8 cellular contexts compared by ENCODE assay signal in the genomic region with DNA sequence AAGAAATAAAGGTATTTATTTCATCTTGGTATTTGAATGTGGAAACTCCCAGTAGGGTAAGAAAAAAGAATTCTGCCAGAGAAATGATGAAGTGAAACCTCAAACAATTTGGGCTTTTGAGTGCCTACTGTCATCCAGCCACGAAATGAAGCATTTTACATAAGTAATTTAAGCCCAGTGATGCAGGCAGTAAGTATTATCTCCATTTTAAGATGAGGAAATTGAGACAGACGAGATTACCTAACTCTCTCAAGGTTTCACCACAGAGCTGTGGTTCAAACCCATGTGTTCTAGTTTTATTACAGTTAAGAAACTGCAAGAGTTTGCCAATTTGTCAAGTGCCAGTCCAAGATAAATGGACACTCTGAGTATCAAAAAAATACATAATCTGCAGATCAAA. TPM values are rescaled to one million over a fixed set of nuclear protein-coding genes. Genes with fewer than 3 reads are reported as not detected.
DNase-seq lines count a peak whose midpoint lies in the region; ATAC-seq lines count a peak whose summit lies in the region.
"Not testable (repeated sequence)": the region's sequence is repeated elsewhere in the genome, so short reads cannot be mapped to it uniquely, and the experiment has no call there.

No MANE protein-coding gene starts in this region.

- CTCF ChIA-PET in activated CD4-positive, alpha-beta T cell treated with anti-CD3 and anti-CD28 coated beads for 36 hours (lab: Charles Lee), result not testable (repeated sequence)

- not testable (repeated sequence) for H3K9me3 Mint-ChIP-seq in CD4-positive, CD25-positive, alpha-beta regulatory T cell; activated CD4-positive, alpha-beta T cell treated with anti-CD3 and anti-CD28 coated beads for 36 hours (ENCODE audit: low read depth); activated naive CD8-positive, alpha-beta T cell treated with anti-CD3 and anti-CD28 coated beads, Interleukin-2, amount 50 U/mL, for 24 hours; naive thymus-derived CD8-positive, alpha-beta T cell; stimulated activated effector memory CD8-positive, alpha-beta T cell treated with anti-CD3 and anti-CD28 coated beads, Interleukin-12 subunit alpha, Interleukin-12 subunit beta, amount 100 ng/mL, for 72 hours

- H3K9me3 ChIP-seq in CD4-positive, CD25-positive, alpha-beta regulatory T cell (ENCODE audit: control insufficient read depth in 2 of 2, low read length in 2 of 2); Karpas-422 (ENCODE audit: low read length): not testable (repeated sequence)

- H3K79me2 ChIP-seq in Karpas-422 (ENCODE audit: low read length), result not testable (repeated sequence)

- ATAC-seq in CD4-positive, CD25-positive, alpha-beta regulatory T cell (ENCODE audit: low read depth in 2 of 2), result peak; percentile 55
- ATAC-seq in GM19035 (IDR thresholded peaks at IDR 0.05; ENCODE audit: unreplicated experiment), result peak; percentile 45
- ATAC-seq in activated CD4-positive, alpha-beta T cell treated with anti-CD3 and anti-CD28 coated beads for 36 hours, result peak; percentile 47
- peak; percentile 43 for ATAC-seq in activated naive CD8-positive, alpha-beta T cell treated with anti-CD3 and anti-CD28 coated beads, Interleukin-2, amount 50 U/mL, for 24 hours
- peak; percentile 39 for ATAC-seq in left lobe of liver
- peak; percentile 39 to 42 for ATAC-seq in naive thymus-derived CD8-positive, alpha-beta T cell
- ATAC-seq in stimulated activated effector memory CD8-positive, alpha-beta T cell treated with anti-CD3 and anti-CD28 coated beads, Interleukin-12 subunit alpha, Interleukin-12 subunit beta, amount 100 ng/mL, for 72 hours, result peak; percentile 67

- H3K27me3 ChIP-seq in CD4-positive, CD25-positive, alpha-beta regulatory T cell (ENCODE audit: control insufficient read depth, insufficient read depth, low read length); Karpas-422 (ENCODE audit: low read length): not testable (repeated sequence)

- H2AFZ ChIP-seq in Karpas-422 (ENCODE audit: low read length), result not testable (repeated sequence)

- not testable (repeated sequence) for H3K9ac ChIP-seq in Karpas-422 (ENCODE audit: low read length)

- H3K4me3 ChIP-seq in CD4-positive, CD25-positive, alpha-beta regulatory T cell (ENCODE audit: low read depth, low read length); Karpas-422 (ENCODE audit: low read length): not testable (repeated sequence)

- not testable (repeated sequence) for H3K27ac Mint-ChIP-seq in CD4-positive, CD25-positive, alpha-beta regulatory T cell; activated CD4-positive, alpha-beta T cell treated with anti-CD3 and anti-CD28 coated beads for 36 hours; activated naive CD8-positive, alpha-beta T cell treated with anti-CD3 and anti-CD28 coated beads, Interleukin-2, amount 50 U/mL, for 24 hours; naive thymus-derived CD8-positive, alpha-beta T cell; stimulated activated effector memory CD8-positive, alpha-beta T cell treated with anti-CD3 and anti-CD28 coated beads, Interleukin-12 subunit alpha, Interleukin-12 subunit beta, amount 100 ng/mL, for 72 hours

- H3K4me1 Mint-ChIP-seq in CD4-positive, CD25-positive, alpha-beta regulatory T cell; activated CD4-positive, alpha-beta T cell treated with anti-CD3 and anti-CD28 coated beads for 36 hours; activated naive CD8-positive, alpha-beta T cell treated with anti-CD3 and anti-CD28 coated beads, Interleukin-2, amount 50 U/mL, for 24 hours; naive thymus-derived CD8-positive, alpha-beta T cell; stimulated activated effector memory CD8-positive, alpha-beta T cell treated with anti-CD3 and anti-CD28 coated beads, Interleukin-12 subunit alpha, Interleukin-12 subunit beta, amount 100 ng/mL, for 72 hours: not testable (repeated sequence)

- not testable (repeated sequence) for H3K4me3 Mint-ChIP-seq in CD4-positive, CD25-positive, alpha-beta regulatory T cell; activated CD4-positive, alpha-beta T cell treated with anti-CD3 and anti-CD28 coated beads for 36 hours; activated naive CD8-positive, alpha-beta T cell treated with anti-CD3 and anti-CD28 coated beads, Interleukin-2, amount 50 U/mL, for 24 hours; naive thymus-derived CD8-positive, alpha-beta T cell; stimulated activated effector memory CD8-positive, alpha-beta T cell treated with anti-CD3 and anti-CD28 coated beads, Interleukin-12 subunit alpha, Interleukin-12 subunit beta, amount 100 ng/mL, for 72 hours

- intact Hi-C loops in activated CD4-positive, alpha-beta T cell treated with anti-CD3 and anti-CD28 coated beads for 36 hours (cut with DNase I, micrococcal nuclease), result not testable (repeated sequence)

- H3K27ac ChIP-seq in CD4-positive, CD25-positive, alpha-beta regulatory T cell (ENCODE audit: insufficient read depth, low read length, poor library complexity, severe bottlenecking), result not testable (repeated sequence)
- peak overlapping the region; percentile 73 for H3K27ac ChIP-seq in Karpas-422 (ENCODE audit: low read length)

- H3K4me2 ChIP-seq in Karpas-422 (ENCODE audit: low read depth, low read length, poor library complexity, severe bottlenecking), result peak overlapping the region; percentile 45

- not testable (repeated sequence) for H3K27me3 Mint-ChIP-seq in CD4-positive, CD25-positive, alpha-beta regulatory T cell; activated CD4-positive, alpha-beta T cell treated with anti-CD3 and anti-CD28 coated beads for 36 hours; activated naive CD8-positive, alpha-beta T cell treated with anti-CD3 and anti-CD28 coated beads, Interleukin-2, amount 50 U/mL, for 24 hours; naive thymus-derived CD8-positive, alpha-beta T cell

- H3K36me3 Mint-ChIP-seq in CD4-positive, CD25-positive, alpha-beta regulatory T cell; activated CD4-positive, alpha-beta T cell treated with anti-CD3 and anti-CD28 coated beads for 36 hours (ENCODE audit: low read depth); activated naive CD8-positive, alpha-beta T cell treated with anti-CD3 and anti-CD28 coated beads, Interleukin-2, amount 50 U/mL, for 24 hours (ENCODE audit: low read depth); naive thymus-derived CD8-positive, alpha-beta T cell; stimulated activated effector memory CD8-positive, alpha-beta T cell treated with anti-CD3 and anti-CD28 coated beads, Interleukin-12 subunit alpha, Interleukin-12 subunit beta, amount 100 ng/mL, for 72 hours: not testable (repeated sequence)

- not testable (repeated sequence) for H3K9me2 ChIP-seq in Karpas-422 (replicated peaks; ENCODE audit: insufficient read depth, low read length)

- H3K4me1 ChIP-seq in CD4-positive, CD25-positive, alpha-beta regulatory T cell (ENCODE audit: control insufficient read depth, insufficient read depth, low read length, poor library complexity, severe bottlenecking); Karpas-422 (ENCODE audit: low read length): not testable (repeated sequence)

- H3K36me3 ChIP-seq in CD4-positive, CD25-positive, alpha-beta regulatory T cell (ENCODE audit: control insufficient read depth, insufficient read depth, low read length); Karpas-422 (ENCODE audit: insufficient read depth, low read length): not testable (repeated sequence)

- DNase-seq in CD4-positive, CD25-positive, alpha-beta regulatory T cell; Karpas-422; activated CD4-positive, alpha-beta T cell treated with anti-CD3 and anti-CD28 coated beads for 36 hours; activated naive CD8-positive, alpha-beta T cell treated with anti-CD3 and anti-CD28 coated beads, Interleukin-2, amount 50 U/mL, for 24 hours; left lobe of liver (ENCODE audit: low spot score); naive thymus-derived CD8-positive, alpha-beta T cell; stimulated activated effector memory CD8-positive, alpha-beta T cell treated with anti-CD3 and anti-CD28 coated beads, Interleukin-12 subunit alpha, Interleukin-12 subunit beta, amount 100 ng/mL, for 72 hours (ENCODE audit: low spot score in 2 of 2): not testable (repeated sequence)

- POLR2A ChIA-PET in activated CD4-positive, alpha-beta T cell treated with anti-CD3 and anti-CD28 coated beads for 36 hours (lab: Charles Lee); naive thymus-derived CD8-positive, alpha-beta T cell (lab: Charles Lee): not testable (repeated sequence)

- not testable (repeated sequence) for H4K20me1 ChIP-seq in Karpas-422 (ENCODE audit: insufficient read depth, low read depth, low read length)

RNA-seq across cellular contexts. Expression of a gene that starts 13.2 kb away (rescaled TPM):
- total RNA-seq in CD4-positive, CD25-positive, alpha-beta regulatory T cell, result 24.1 TPM
- 10 to 100 TPM; 17.6 to 34.4 (median 20.6) TPM for polyA plus RNA-seq in CD4-positive, CD25-positive, alpha-beta regulatory T cell
- 11.5 and 19.7 TPM in 2 replicates for total RNA-seq in Karpas-422 (2014; rRNA removed; shearing (Covaris generic); ENCODE audit: low replicate concordance)
- 10 to 100 TPM; 22.6 to 27.6 TPM for total RNA-seq in activated CD4-positive, alpha-beta T cell treated with anti-CD3 and anti-CD28 coated beads for 36 hours
- total RNA-seq in left lobe of liver, result 15.5 TPM
- 10 to 100 TPM; 19.4 to 30.3 TPM for total RNA-seq in naive thymus-derived CD8-positive, alpha-beta T cell
- 10 to 100 TPM; 31.8 to 32.7 (median 32.4) TPM for polyA plus RNA-seq in naive thymus-derived CD8-positive, alpha-beta T cell

RNA-seq across cellular contexts. Expression of a gene that starts 53.4 kb away (rescaled TPM):
- 33.0 TPM for total RNA-seq in CD4-positive, CD25-positive, alpha-beta regulatory T cell
- 1 to 10 TPM in 2 of 4 donors, under 1 TPM in 2; 0.52 to 1.3 (median 0.99) TPM for polyA plus RNA-seq in CD4-positive, CD25-positive, alpha-beta regulatory T cell
- total RNA-seq in Karpas-422 (2014; rRNA removed; shearing (Covaris generic); ENCODE audit: low replicate concordance), result 1.7 and 4.0 TPM in 2 replicates
- 1 to 10 TPM in 1 of 2 experiments, under 1 TPM in 1; 0.85 to 1.0 TPM for total RNA-seq in activated CD4-positive, alpha-beta T cell treated with anti-CD3 and anti-CD28 coated beads for 36 hours
- 0.45 TPM for total RNA-seq in left lobe of liver
- 1 to 10 TPM; 7.5 to 9.7 TPM for total RNA-seq in naive thymus-derived CD8-positive, alpha-beta T cell
- polyA plus RNA-seq in naive thymus-derived CD8-positive, alpha-beta T cell, result 1 to 10 TPM in 1 of 3 donors, under 1 TPM in 2; 0.27 to 1.7 (median 0.42) TPM
